ENCODE assay signal across 1 cellular context in the genomic region with DNA sequence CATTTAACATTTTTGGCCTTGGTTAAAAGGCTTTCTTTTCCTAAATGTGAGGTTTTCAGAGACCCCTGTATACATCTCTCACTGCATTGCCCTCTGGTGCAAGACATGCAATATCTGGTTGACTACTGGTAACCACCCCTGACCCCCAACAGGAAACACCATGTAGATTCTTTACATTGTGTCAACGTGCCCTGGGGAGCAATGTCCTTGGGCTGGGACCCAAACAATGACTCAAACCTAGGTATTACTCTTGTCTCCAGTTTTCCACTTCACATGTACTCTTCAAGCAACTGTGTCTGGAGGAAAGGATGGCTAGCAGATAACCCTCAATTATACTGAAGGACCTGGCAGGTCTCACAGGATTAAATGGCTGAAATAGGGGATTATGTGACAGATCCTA.
TF ChIP-seq lines count a peak whose summit lies in the region.

No MANE protein-coding gene starts in this region.

TF ChIP-seq in WTC11, 78 proteins besides CTCF, POLR2A, EP300 and RAD21:
- TF ChIP-seq GABPB1 (CRISPR knock-in tag; IDR thresholded peaks at IDR 0.05), result peak; percentile 57; the same call in 1 of the 2 replicates
- TF ChIP-seq, protein P1, sequence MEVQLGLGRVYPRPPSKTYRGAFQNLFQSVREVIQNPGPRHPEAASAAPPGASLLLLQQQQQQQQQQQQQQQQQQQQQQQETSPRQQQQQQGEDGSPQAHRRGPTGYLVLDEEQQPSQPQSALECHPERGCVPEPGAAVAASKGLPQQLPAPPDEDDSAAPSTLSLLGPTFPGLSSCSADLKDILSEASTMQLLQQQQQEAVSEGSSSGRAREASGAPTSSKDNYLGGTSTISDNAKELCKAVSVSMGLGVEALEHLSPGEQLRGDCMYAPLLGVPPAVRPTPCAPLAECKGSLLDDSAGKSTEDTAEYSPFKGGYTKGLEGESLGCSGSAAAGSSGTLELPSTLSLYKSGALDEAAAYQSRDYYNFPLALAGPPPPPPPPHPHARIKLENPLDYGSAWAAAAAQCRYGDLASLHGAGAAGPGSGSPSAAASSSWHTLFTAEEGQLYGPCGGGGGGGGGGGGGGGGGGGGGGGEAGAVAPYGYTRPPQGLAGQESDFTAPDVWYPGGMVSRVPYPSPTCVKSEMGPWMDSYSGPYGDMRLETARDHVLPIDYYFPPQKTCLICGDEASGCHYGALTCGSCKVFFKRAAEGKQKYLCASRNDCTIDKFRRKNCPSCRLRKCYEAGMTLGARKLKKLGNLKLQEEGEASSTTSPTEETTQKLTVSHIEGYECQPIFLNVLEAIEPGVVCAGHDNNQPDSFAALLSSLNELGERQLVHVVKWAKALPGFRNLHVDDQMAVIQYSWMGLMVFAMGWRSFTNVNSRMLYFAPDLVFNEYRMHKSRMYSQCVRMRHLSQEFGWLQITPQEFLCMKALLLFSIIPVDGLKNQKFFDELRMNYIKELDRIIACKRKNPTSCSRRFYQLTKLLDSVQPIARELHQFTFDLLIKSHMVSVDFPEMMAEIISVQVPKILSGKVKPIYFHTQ (CRISPR knock-in tag; IDR thresholded peaks at IDR 0.05), result no peak
